13 cellular contexts compared by ENCODE assay signal in the genomic region with DNA sequence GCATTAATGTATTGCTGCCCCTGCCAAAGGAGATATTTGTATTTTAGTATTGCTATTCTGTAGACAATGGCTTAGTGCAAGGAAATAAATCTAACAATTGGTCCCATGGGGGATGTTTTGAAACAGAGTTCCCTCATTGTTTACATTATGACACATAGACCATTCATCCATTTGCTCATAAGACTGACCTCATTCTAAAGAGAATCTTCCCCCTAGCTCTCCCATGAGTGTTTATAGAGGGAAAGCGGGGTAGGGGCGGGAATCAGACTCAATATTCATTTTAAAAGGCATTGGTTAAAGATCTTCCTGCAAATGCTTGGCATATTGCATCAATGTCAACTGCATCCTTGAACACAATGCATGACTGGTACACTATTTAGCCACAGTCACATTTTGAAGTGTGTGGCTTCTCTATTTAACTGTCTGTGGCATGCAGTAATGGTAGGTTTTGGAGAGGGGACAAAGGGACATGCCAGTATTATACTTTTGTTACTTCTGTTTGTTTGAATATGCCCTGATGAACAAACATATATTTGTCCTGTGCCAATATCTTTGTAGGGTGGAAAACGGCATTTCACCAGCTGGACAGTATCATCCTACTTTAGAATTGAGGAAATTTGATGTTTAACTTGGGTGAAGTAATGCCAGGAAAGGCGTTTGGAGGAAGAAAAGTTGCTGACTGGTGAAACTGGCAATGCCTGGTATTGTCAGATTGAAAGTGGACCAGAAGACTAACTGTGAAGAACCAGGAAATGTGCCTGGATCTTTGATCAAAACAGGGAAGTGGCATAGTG.
DNase-seq lines count a peak whose midpoint lies in the region; ATAC-seq and TF ChIP-seq lines count a peak whose summit lies in the region.
"Had no signal": no experiment of that assay in that cellular context is flagged by ENCODE, and none has a peak within 500 bp of the region (broad histone marks: within the 10 kb centered on the region; RNA-seq: fewer than 3 reads in every experiment).

No MANE protein-coding gene starts in this region.

- peak overlapping the region; percentile 53 for H3K4me2 ChIP-seq in osteoblast (ENCODE audit: insufficient read depth, low read length)
- H3K4me2 ChIP-seq: GM23338 had no signal

- H3K27me3 ChIP-seq in osteoblast (ENCODE audit: insufficient read depth, low read length): peaks cover 34% of the 10 kb centered on the region
- H3K27me3 ChIP-seq in effector memory CD4-positive, alpha-beta T cell (replicated peaks; ENCODE audit: control insufficient read depth, insufficient read depth, low read length, poor library complexity, severe bottlenecking): no peaks in the 10 kb centered on the region

- H2AFZ ChIP-seq in osteoblast (ENCODE audit: low read length): no peak overlapping the region

- peak; percentile 90 for DNase-seq in EL
- peak; percentile 52 for DNase-seq in NCI-H345 treated with DMSO at 0.1 percent for 48 hours (lab: John Stamatoyannopoulos, UW; ENCODE audit: unreplicated experiment)
- DNase-seq in dermis blood vessel endothelial cell: peak; percentile 94
- peak; percentile 63 for DNase-seq in osteoblast (ENCODE audit: insufficient read length, low spot score, missing footprints)
- no peak for DNase-seq in effector memory CD4-positive, alpha-beta T cell
- DNase-seq in OCI-M2 (lab: John Stamatoyannopoulos, UW; ENCODE audit: unreplicated experiment): no peak
- no peak for DNase-seq in NCI-H1105 (lab: John Stamatoyannopoulos, UW)
- DNase-seq: cerebellar nuclear complex, left cardiac atrium, right cardiac atrium had no signal

- H3K9me3 ChIP-seq in osteoblast (ENCODE audit: low read depth, low read length): no peaks in the 10 kb centered on the region
- no peaks in the 10 kb centered on the region for H3K9me3 ChIP-seq in effector memory CD4-positive, alpha-beta T cell (ENCODE audit: control insufficient read depth, low read length)

- no peak overlapping the region for H3K27ac ChIP-seq in osteoblast (ENCODE audit: low read depth, low read length)
- no peak overlapping the region for H3K27ac ChIP-seq in effector memory CD4-positive, alpha-beta T cell (ENCODE audit: insufficient read depth, low read length, poor library complexity, severe bottlenecking)
- H3K27ac ChIP-seq: HL-60 had no signal

- no peaks in the 10 kb centered on the region for H3K79me2 ChIP-seq in osteoblast (ENCODE audit: insufficient read depth, low read length)

- H4K20me1 ChIP-seq in osteoblast (ENCODE audit: insufficient read depth, low read length): no peaks in the 10 kb centered on the region

- peaks cover 20% of the 10 kb centered on the region for H3K4me1 ChIP-seq in osteoblast (ENCODE audit: insufficient read depth, low read length)
- H3K4me1 ChIP-seq in effector memory CD4-positive, alpha-beta T cell (ENCODE audit: control insufficient read depth, insufficient read depth, low read length, poor library complexity, severe bottlenecking): no peaks in the 10 kb centered on the region

- ATAC-seq in GM21529 (IDR thresholded peaks at IDR 0.05; ENCODE audit: unreplicated experiment): no peak
- ATAC-seq: GM23338, right cardiac atrium had no signal

- no peak for TF ChIP-seq CTCF in osteoblast (IDR thresholded peaks at IDR 0.05; ENCODE audit: extremely low read depth, low read depth, low read length)

- no peaks in the 10 kb centered on the region for H3K36me3 ChIP-seq in osteoblast (ENCODE audit: insufficient read depth, low read length)
- no peaks in the 10 kb centered on the region for H3K36me3 ChIP-seq in effector memory CD4-positive, alpha-beta T cell (ENCODE audit: control insufficient read depth, insufficient read depth, low read length)

- H3K4me3 ChIP-seq in osteoblast (ENCODE audit: insufficient read depth, low read length): no peak overlapping the region
- H3K4me3 ChIP-seq in effector memory CD4-positive, alpha-beta T cell (ENCODE audit: insufficient read depth, low read depth, low read length, poor library complexity, severe bottlenecking): no peak overlapping the region
- H3K4me3 ChIP-seq: GM23338 had no signal

Comparison
In these comparisons a context has a peak if more than half of its experiments do, and no peak if none do; other contexts are left out.
1. DNase-seq: peak in EL (single experiment), NCI-H345 treated with DMSO at 0.1 percent for 48 hours (single experiment), dermis blood vessel endothelial cell (single experiment) and osteoblast (single experiment); none in effector memory CD4-positive, alpha-beta T cell (0 of 3), OCI-M2 (single experiment) and NCI-H1105 (single experiment).